20 cellular contexts compared by ENCODE assay signal in the genomic region with DNA sequence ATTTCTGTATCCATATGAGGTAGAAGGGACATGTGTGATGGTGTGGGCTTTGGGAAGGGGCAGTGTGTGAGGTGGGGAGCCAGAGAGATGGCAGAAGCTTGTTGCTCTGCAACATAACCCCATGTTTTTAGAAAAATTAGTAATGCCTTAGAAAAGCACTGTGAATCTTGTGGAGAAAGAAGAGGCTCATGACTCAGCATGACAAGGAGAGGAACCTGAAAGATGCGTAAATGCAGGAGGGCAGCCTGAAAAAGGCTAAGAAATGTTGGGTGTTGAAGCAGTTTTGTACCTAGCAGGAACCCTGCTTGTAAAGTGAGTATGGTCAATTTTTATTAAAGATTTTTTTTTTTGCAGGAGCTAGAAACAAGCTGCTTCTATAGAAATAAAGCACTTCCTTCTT. TPM values are rescaled to one million over a fixed set of nuclear protein-coding genes. Genes with fewer than 3 reads are reported as not detected.
DNase-seq lines count a peak whose midpoint lies in the region; ATAC-seq, FAIRE-seq and TF ChIP-seq lines count a peak whose summit lies in the region.
"Had no signal": no experiment of that assay in that cellular context is flagged by ENCODE, and none has a peak within 500 bp of the region (broad histone marks: within the 10 kb centered on the region; RNA-seq: fewer than 3 reads in every experiment).

No MANE protein-coding gene starts in this region.

- no peak overlapping the region for H3K4me3 ChIP-seq in IMR-90 (ENCODE audit: insufficient read depth, low read depth, low read length)
- H3K4me3 ChIP-seq in astrocyte (ENCODE audit: insufficient read depth, low read depth, low read length) = no peak overlapping the region
- H3K4me3 ChIP-seq: psoas muscle had no signal

- H3K79me2 ChIP-seq in astrocyte (ENCODE audit: insufficient read depth, low read length) = peaks cover 97% of the 10 kb centered on the region

- ATAC-seq in IMR-90 (ENCODE audit: low read depth) = peak; percentile 44
- no peak for ATAC-seq in stimulated activated naive B cell treated with anti-CD40 and anti-IgM and Interleukin-4, amounts not matched to agents 10 μg/mL and 1 μg/mL and 100 μg/mL, for 72 hours (replicated peaks)
- ATAC-seq: CD8-positive, alpha-beta T cell; naive thymus-derived CD8-positive, alpha-beta T cell; psoas muscle had no signal

- dilution Hi-C loops in IMR-90 (cut with HindIII; ENCODE audit: low sequenced_read_pairs, unreplicated experiment) = no loop called here

- H3K4ac ChIP-seq in IMR-90 (ENCODE audit: low read depth, low read length) = peak overlapping the region; percentile 63

- TF ChIP-seq CTCF in IMR-90 (conservative IDR thresholded peaks at IDR 0.05; ENCODE audit: low read depth, low read length) (no peak), astrocyte (IDR thresholded peaks at IDR 0.05; ENCODE audit: insufficient read depth, low read depth, low read length) (no peak), RWPE1 (conservative IDR thresholded peaks at IDR 0.05; ENCODE audit: low read depth) (no peak), GM20000 (IDR thresholded peaks at IDR 0.05; ENCODE audit: extremely low read depth, missing control alignments) (no peak)

- no peak overlapping the region for H4K5ac ChIP-seq in IMR-90 (ENCODE audit: low read depth, low read length)

- no peak overlapping the region for H2BK15ac ChIP-seq in IMR-90 (ENCODE audit: low read depth, low read length)

- CTCF ChIA-PET in IMR-90 (lab: Yijun Ruan, JAX) = no interaction called here
- CTCF ChIA-PET in RWPE1 (lab: Yijun Ruan, JAX) = no interaction called here

- no peaks in the 10 kb centered on the region for H3K27me3 Mint-ChIP-seq in astrocyte (ENCODE audit: low read depth, unreplicated experiment)
- H3K27me3 Mint-ChIP-seq in stimulated activated naive B cell treated with anti-CD40 and anti-IgM and Interleukin-4, amounts not matched to agents 10 μg/mL and 1 μg/mL and 100 μg/mL, for 72 hours = peaks cover 5 to 12% of the 10 kb centered on the region in 2 donors
- H3K27me3 Mint-ChIP-seq: activated naive CD4-positive, alpha-beta T cell treated with anti-CD3 and anti-CD28 coated beads, Interleukin-2, amount 50 U/mL, for 24 hours; naive thymus-derived CD8-positive, alpha-beta T cell had no signal

- no peak overlapping the region for H3K9ac ChIP-seq in IMR-90 (ENCODE audit: low read depth, low read length)
- H3K9ac ChIP-seq in astrocyte (ENCODE audit: low read length) = no peak overlapping the region

- peak overlapping the region; percentile 1; the same call in 1 of the 2 replicates for H3K4me2 ChIP-seq in IMR-90 (ENCODE audit: low read depth, low read length)
- peak overlapping the region; percentile 19 for H3K4me2 ChIP-seq in astrocyte (ENCODE audit: low read length)

- POLR2A ChIA-PET in IMR-90 (lab: Charles Lee; ENCODE audit: unreplicated experiment) = no interaction called here
- POLR2A ChIA-PET in RWPE1 (lab: Yijun Ruan, JAX; ENCODE audit: low non-redundant PET) = no interaction called here

- intact Hi-C loops in IMR-90 (cut with micrococcal nuclease) = loop anchor here (5.0 kb wide), 1 partner anchor 58 kb away; the partner anchor contains the start of gene ARSJ

- H2AK5ac ChIP-seq in IMR-90 (ENCODE audit: low read depth, low read length) = no peak overlapping the region

- no peak for TF ChIP-seq POLR2A in IMR-90 (IDR thresholded peaks at IDR 0.05; ENCODE audit: low read depth, low read length)

- TF ChIP-seq RAD21 in IMR-90 (IDR thresholded peaks at IDR 0.05; ENCODE audit: low read length) = no peak

- no peak for FAIRE-seq in astrocyte (lab: Jason Lieb, UNC)
- FAIRE-seq: TTC549 had no signal

- peak overlapping the region; percentile 82 for H2BK5ac ChIP-seq in IMR-90 (ENCODE audit: low read depth, low read length, poor library complexity, severe bottlenecking)

- H3K27me3 ChIP-seq in IMR-90 (ENCODE audit: control insufficient read depth, insufficient read depth, low read length) = no peaks in the 10 kb centered on the region
- H3K27me3 ChIP-seq in astrocyte (ENCODE audit: insufficient read depth, low read length) = no peaks in the 10 kb centered on the region

- H3K36me3 ChIP-seq in IMR-90 (ENCODE audit: control insufficient read depth, insufficient read depth, low read length) = no peaks in the 10 kb centered on the region; the same call in 1 of the 2 replicates
- H3K36me3 ChIP-seq in astrocyte (ENCODE audit: insufficient read depth, low read length) = no peaks in the 10 kb centered on the region

- H3K23ac ChIP-seq in IMR-90 (ENCODE audit: low read depth, low read length) = peak overlapping the region; percentile 70; the same call in 1 of the 2 replicates

- no peak overlapping the region for H2BK20ac ChIP-seq in IMR-90 (ENCODE audit: low read depth, low read length)

- no peak overlapping the region; the same call in 1 of the 2 replicates for H4K91ac ChIP-seq in IMR-90 (ENCODE audit: insufficient read depth, low read depth, low read length)

- peak overlapping the region; percentile 31 for H2AK9ac ChIP-seq in IMR-90 (replicated peaks; ENCODE audit: low read depth, low read length, poor library complexity)

- H4K20me1 ChIP-seq in IMR-90 (ENCODE audit: insufficient read depth, low read length) (peaks cover 24% of the 10 kb centered on the region), astrocyte (ENCODE audit: insufficient read depth, low read length) (peaks cover 9% of the 10 kb centered on the region)

- H3K4me1 Mint-ChIP-seq in astrocyte (ENCODE audit: low read depth, unreplicated experiment) = peaks cover 26% of the 10 kb centered on the region
- no peaks in the 10 kb centered on the region for H3K4me1 Mint-ChIP-seq in stimulated activated naive B cell treated with anti-CD40 and anti-IgM and Interleukin-4, amounts not matched to agents 10 μg/mL and 1 μg/mL and 100 μg/mL, for 72 hours
- H3K4me1 Mint-ChIP-seq: activated naive CD4-positive, alpha-beta T cell treated with anti-CD3 and anti-CD28 coated beads, Interleukin-2, amount 50 U/mL, for 24 hours had no signal

- H3K56ac ChIP-seq in IMR-90 (ENCODE audit: extremely low read depth, insufficient read depth, low read length) = no peak overlapping the region

- H3K27ac Mint-ChIP-seq in astrocyte (ENCODE audit: unreplicated experiment) = peak overlapping the region; percentile 63
- H3K27ac Mint-ChIP-seq in stimulated activated naive B cell treated with anti-CD40 and anti-IgM and Interleukin-4, amounts not matched to agents 10 μg/mL and 1 μg/mL and 100 μg/mL, for 72 hours = no peak overlapping the region
- H3K27ac Mint-ChIP-seq: activated naive CD4-positive, alpha-beta T cell treated with anti-CD3 and anti-CD28 coated beads, Interleukin-2, amount 50 U/mL, for 24 hours; CD8-positive, alpha-beta T cell had no signal

- DNase-seq in ACHN (peak; percentile 20), IMR-90 (peak; percentile 75), astrocyte (ENCODE audit: low read depth) (peak; percentile 64), glomerular visceral epithelial cell (ENCODE audit: extremely low spot score) (peak; percentile 18), RWPE1 (ENCODE audit: low spot score) (no peak), GM20000 (ENCODE audit: low spot score) (no peak), activated gamma-delta T cell treated with Interleukin-2 at 50 U/mL for 16 hours (no peak)
- DNase-seq in stimulated activated naive B cell treated with anti-CD40 and anti-IgM and Interleukin-4, amounts not matched to agents 10 μg/mL and 1 μg/mL and 100 μg/mL, for 72 hours = no peak
- DNase-seq: activated CD4-positive, alpha-beta T cell treated with anti-CD3 and anti-CD28 coated beads, Interleukin-2, amount 50 U/mL, for 1 hour; activated T-cell treated with anti-CD3 and anti-CD28 coated beads for 4 hours; CD8-positive, alpha-beta T cell; effector CD8-positive, alpha-beta T cell; Karpas-422; naive thymus-derived CD8-positive, alpha-beta T cell; NCI-H1436; NCI-H345; psoas muscle; stimulated activated naive CD4-positive, alpha-beta T cell had no signal

- no peak overlapping the region for H2BK120ac ChIP-seq in IMR-90 (ENCODE audit: low read depth, low read length)

- peak overlapping the region; percentile 20; the same call in 1 of the 2 replicates for H3K18ac ChIP-seq in IMR-90 (ENCODE audit: low read depth, low read length)

- H2AFZ ChIP-seq in IMR-90 (replicated peaks; ENCODE audit: low read length, poor library complexity) (peak overlapping the region; percentile 54), astrocyte (ENCODE audit: low read depth, low read length) (no peak overlapping the region)

- H3K9me1 ChIP-seq in IMR-90 (ENCODE audit: insufficient read depth, low read length) = peaks cover 11% of the 10 kb centered on the region

- H3K27ac ChIP-seq in IMR-90 (ENCODE audit: insufficient read depth, low read length) (no peak overlapping the region; the same call in 1 of the 2 replicates), astrocyte (ENCODE audit: low read depth, low read length) (peak overlapping the region; percentile 15), RWPE1 (no peak overlapping the region)
- H3K27ac ChIP-seq: psoas muscle had no signal

- H3K9me3 ChIP-seq in IMR-90 (ENCODE audit: control insufficient read depth, insufficient read depth, low read length) (no peaks in the 10 kb centered on the region), astrocyte (ENCODE audit: insufficient read depth, low read depth, low read length) (no peaks in the 10 kb centered on the region)
- H3K9me3 ChIP-seq: psoas muscle had no signal

- H3K36me3 Mint-ChIP-seq in astrocyte (ENCODE audit: low read depth, unreplicated experiment) = no peaks in the 10 kb centered on the region
- no peaks in the 10 kb centered on the region for H3K36me3 Mint-ChIP-seq in stimulated activated naive B cell treated with anti-CD40 and anti-IgM and Interleukin-4, amounts not matched to agents 10 μg/mL and 1 μg/mL and 100 μg/mL, for 72 hours
- H3K36me3 Mint-ChIP-seq: activated naive CD4-positive, alpha-beta T cell treated with anti-CD3 and anti-CD28 coated beads, Interleukin-2, amount 50 U/mL, for 24 hours; CD8-positive, alpha-beta T cell; naive thymus-derived CD8-positive, alpha-beta T cell had no signal

- peaks cover 34 to 60% of the 10 kb centered on the region in 2 experiments for H3K79me1 ChIP-seq in IMR-90 (ENCODE audit: low read depth in 1 of 2, low read length in 2 of 2)

- 83% methylated on average over 1 of the region's 1 CpG; no CpG with 5 or more reads in 1 of the 2 experiments for WGBS in IMR-90 (ENCODE audit: extremely low coverage in 2 of 2, insufficient read length in 1 of 2), 2 experiments

- H4K8ac ChIP-seq in IMR-90 (ENCODE audit: low read depth in 2 of 2, low read length in 2 of 2) = peak overlapping the region in 1 of 2 experiments; percentile 78; a peak in 2 of 4 replicates

- in situ Hi-C loops in ACHN (cut with HindIII; ENCODE audit: low pct_ligation_motif_present, low pct_unique_long_range_greater_than_20kb, low sequenced_read_pairs) (no loop called here), IMR-90 (cut with MboI; ENCODE audit: low sequenced_read_pairs) (no loop called here)

- H3K4me3 Mint-ChIP-seq in astrocyte (ENCODE audit: unreplicated experiment) = no peak overlapping the region
- no peak overlapping the region for H3K4me3 Mint-ChIP-seq in stimulated activated naive B cell treated with anti-CD40 and anti-IgM and Interleukin-4, amounts not matched to agents 10 μg/mL and 1 μg/mL and 100 μg/mL, for 72 hours
- H3K4me3 Mint-ChIP-seq: activated naive CD4-positive, alpha-beta T cell treated with anti-CD3 and anti-CD28 coated beads, Interleukin-2, amount 50 U/mL, for 24 hours; CD8-positive, alpha-beta T cell; naive thymus-derived CD8-positive, alpha-beta T cell had no signal

- no peaks in the 10 kb centered on the region for H3K9me3 Mint-ChIP-seq in astrocyte (ENCODE audit: unreplicated experiment)
- no peaks in the 10 kb centered on the region for H3K9me3 Mint-ChIP-seq in stimulated activated naive B cell treated with anti-CD40 and anti-IgM and Interleukin-4, amounts not matched to agents 10 μg/mL and 1 μg/mL and 100 μg/mL, for 72 hours
- H3K9me3 Mint-ChIP-seq: activated naive CD4-positive, alpha-beta T cell treated with anti-CD3 and anti-CD28 coated beads, Interleukin-2, amount 50 U/mL, for 24 hours; CD8-positive, alpha-beta T cell; naive thymus-derived CD8-positive, alpha-beta T cell had no signal

- 0 out of 2 replicates have a peak overlapping the region, but pooled peaks have one; percentile 4 for H3K14ac ChIP-seq in IMR-90 (replicated peaks; ENCODE audit: low read depth, low read length)

- H3K4me1 ChIP-seq in IMR-90 (ENCODE audit: control insufficient read depth, insufficient read depth, low read length) (peaks cover 11% of the 10 kb centered on the region), astrocyte (ENCODE audit: insufficient read depth, low read length) (peaks cover 11% of the 10 kb centered on the region)
- H3K4me1 ChIP-seq: psoas muscle had no signal

- no TSS peak for BruUV-seq in IMR-90 (replicated peaks; lab: Mats Ljungman, UMichigan)

RNA-seq across cellular contexts. Expression of gene ARSJ, which starts 59.8 kb away (rescaled TPM):
- total RNA-seq in IMR-90 (2012; rRNA removed) (126 and 143 TPM in 2 replicates), astrocyte (60.1 and 66.5 TPM in 2 replicates)
- 47.7 and 49.0 TPM in 2 replicates for polyA plus RNA-seq in IMR-90 (2012; rRNA removed)
- 24.2 and 47.1 TPM in 2 replicates for polyA plus RNA-seq in IMR-90 (2012; cell fraction: cytosol; rRNA removed)
- 18.5 and 55.6 TPM in 2 replicates for polyA plus RNA-seq in IMR-90 (2012; cell fraction: nucleus; rRNA removed; ENCODE audit: low replicate concordance)
- total RNA-seq: CD8-positive, alpha-beta T cell had no signal
- polyA plus RNA-seq: naive thymus-derived CD8-positive, alpha-beta T cell had no signal

Comparison
In these comparisons a context has a peak if more than half of its experiments do, and no peak if none do; other contexts are left out.
1. DNase-seq: peak in ACHN (single experiment), IMR-90 (single experiment), astrocyte (single experiment) and glomerular visceral epithelial cell (single experiment); none in RWPE1 (single experiment), GM20000 (single experiment), stimulated activated naive B cell treated with anti-CD40 and anti-IgM and Interleukin-4, amounts not matched to agents 10 μg/mL and 1 μg/mL and 100 μg/mL, for 72 hours (single experiment) and activated gamma-delta T cell treated with Interleukin-2 at 50 U/mL for 16 hours (single experiment).